Comparison of ENCODE assay signal across 1 cellular context in genomic region chr16:29011112-29011511, GRCh38.
TF ChIP-seq lines count a peak whose summit lies in the region.

No MANE protein-coding gene starts in this region.

TF ChIP-seq in WTC11, 78 proteins besides CTCF, POLR2A, EP300 and RAD21 (continued from another document):
- TF ChIP-seq ARID4B (CRISPR knock-in tag; IDR thresholded peaks at IDR 0.05; ENCODE audit: borderline replicate concordance) = no peak
- no peak for TF ChIP-seq E2F5 (CRISPR knock-in tag; IDR thresholded peaks at IDR 0.05)
- no peak for TF ChIP-seq ZBTB21 (CRISPR knock-in tag; IDR thresholded peaks at IDR 0.05; ENCODE audit: borderline replicate concordance)
- no peak for TF ChIP-seq FOXP4 (CRISPR knock-in tag; IDR thresholded peaks at IDR 0.05)
- TF ChIP-seq NFATC4 (CRISPR knock-in tag; IDR thresholded peaks at IDR 0.05) = no peak
- TF ChIP-seq TEAD1 (CRISPR knock-in tag; IDR thresholded peaks at IDR 0.05) = no peak
- no peak for TF ChIP-seq RELA (CRISPR knock-in tag; IDR thresholded peaks at IDR 0.05; ENCODE audit: borderline replicate concordance)
- TF ChIP-seq FOXJ3 (CRISPR knock-in tag; IDR thresholded peaks at IDR 0.05; ENCODE audit: borderline replicate concordance) = no peak
